In genomic region chr19:566844-567243, GRCh38 we compare ENCODE assay signal across 24 cellular contexts. TPM values are rescaled to one million over a fixed set of nuclear protein-coding genes. Genes with fewer than 3 reads are reported as not detected.
DNase-seq lines count a peak whose midpoint lies in the region; ATAC-seq and TF ChIP-seq lines count a peak whose summit lies in the region.
"Had no signal": no experiment of that assay in that cellular context is flagged by ENCODE, and none has a peak within 500 bp of the region (broad histone marks: within the 10 kb centered on the region; RNA-seq: fewer than 3 reads in every experiment).

No MANE protein-coding gene starts in this region.

- no peak for TF ChIP-seq EP300 in ovary (IDR thresholded peaks at IDR 0.05)
- TF ChIP-seq EP300 in suprapubic skin (IDR thresholded peaks at IDR 0.05): no peak

- H3K9me3 ChIP-seq in left ventricle myocardium inferior (replicated peaks): no peaks in the 10 kb centered on the region
- H3K9me3 ChIP-seq in heart left ventricle: no peaks in the 10 kb centered on the region
- no peaks in the 10 kb centered on the region for H3K9me3 ChIP-seq in right lobe of liver
- no peaks in the 10 kb centered on the region for H3K9me3 ChIP-seq in ovary
- H3K9me3 ChIP-seq in T-helper 17 cell (ENCODE audit: control insufficient read depth, low read length, poor library complexity, severe bottlenecking): no peaks in the 10 kb centered on the region
- H3K9me3 ChIP-seq in suprapubic skin: no peaks in the 10 kb centered on the region
- H3K9me3 ChIP-seq: Peyer's patch had no signal

- WGBS in heart left ventricle, 4 donors: 70 to 76% (median 74%) methylated on average over 16 of the region's 16 CpGs
- 61% methylated on average over 15 of the region's 16 CpGs for WGBS in right lobe of liver (ENCODE audit: insufficient coverage, low coverage, low lambda C conversion rate, missing lambda C conversion rate)
- WGBS in ovary, 3 donors: 26 to 36% (median 30%) methylated on average over 16 of the region's 16 CpGs
- 47% methylated on average over 16 of the region's 16 CpGs for WGBS in suprapubic skin

- DNase-seq in left ventricle myocardium inferior (no peak), heart left ventricle (no peak), right lobe of liver (no peak), ovary (no peak), dorsolateral prefrontal cortex (no peak), NCI-H345 treated with DMSO at 0.1 percent for 48 hours (lab: John Stamatoyannopoulos, UW; ENCODE audit: unreplicated experiment) (no peak), T-helper 17 cell (no peak), suprapubic skin (ENCODE audit: low spot score in 2 of 2) (no peak)
- DNase-seq: activated CD4-positive, alpha-beta T cell treated with anti-CD3 and anti-CD28 coated beads, Interleukin-2, amount 50 U/mL, for 48 hours; amniotic stem cell; cortex of kidney; DMS 273 treated with DMSO at 0.1 percent for 48 hours; GDM1; naive thymus-derived CD4-positive, alpha-beta T cell; NCI-H1694; Peyer's patch; stimulated activated CD4-positive, alpha-beta T cell treated with anti-CD3 and anti-CD28 coated beads, Interleukin-2, amount 100 ng/mL, for 48 hours; stimulated activated naive CD8-positive, alpha-beta T cell treated with anti-CD3 and anti-CD28 coated beads, Interleukin-15, Interleukin-2, amounts not matched to agents 100 U/mL and 50 U/mL, for 24 hours had no signal

- H3K36me3 Mint-ChIP-seq in T-helper 17 cell (ENCODE audit: low read depth): no peaks in the 10 kb centered on the region

- H3K27me3 Mint-ChIP-seq in T-helper 17 cell: no peaks in the 10 kb centered on the region

- H3K4me1 ChIP-seq in left ventricle myocardium inferior (peaks cover 11% of the 10 kb centered on the region), heart left ventricle (peaks cover 0 to 11% (median 9%) of the 10 kb centered on the region in 12 donors), right lobe of liver (peaks cover 0 to 5% (median 0%) of the 10 kb centered on the region in 4 donors), ovary (ENCODE audit: insufficient read depth) (peaks cover 3% of the 10 kb centered on the region), suprapubic skin (peaks cover 12% of the 10 kb centered on the region)

- ATAC-seq in heart left ventricle (no peak), right lobe of liver (no peak), T-helper 17 cell (no peak)
- ATAC-seq: naive thymus-derived CD4-positive, alpha-beta T cell; stimulated activated naive CD8-positive, alpha-beta T cell treated with anti-CD3 and anti-CD28 coated beads, Interleukin-15, Interleukin-2, amounts not matched to agents 100 U/mL and 50 U/mL, for 24 hours; WTC11 had no signal

- intact Hi-C loops in left ventricle myocardium inferior (cut with micrococcal nuclease): no loop called here
- intact Hi-C loops in heart left ventricle (cut with DNase I): no loop called here
- intact Hi-C loops in right lobe of liver (cut with DNase I): no loop called here
- intact Hi-C loops in ovary (cut with DNase I): no loop called here
- intact Hi-C loops in dorsolateral prefrontal cortex (cut with DNase I): no loop called here

- no peak overlapping the region for H3K4me3 Mint-ChIP-seq in T-helper 17 cell
- H3K4me3 Mint-ChIP-seq: T-helper 2 cell treated with Interferon-gamma antibody and Interleukin-4, amounts not matched to agents 5 μg/mL and 100 μg/mL, for 36 hours; WTC11 had no signal

- H3K4me3 ChIP-seq in left ventricle myocardium inferior (no peak overlapping the region), heart left ventricle (peak overlapping the region in 2 of 12 donors; percentile 2 to 36), right lobe of liver (no peak overlapping the region), ovary (peak overlapping the region; percentile 23), dorsolateral prefrontal cortex (peak overlapping the region in 1 of 59 donors; percentile 5), suprapubic skin (no peak overlapping the region)
- H3K4me3 ChIP-seq: BLaER1, Peyer's patch, skin epidermis had no signal

- TF ChIP-seq CTCF in left ventricle myocardium inferior (IDR thresholded peaks at IDR 0.05; ENCODE audit: borderline replicate concordance) (no peak), heart left ventricle (IDR thresholded peaks at IDR 0.05) (no peak), right lobe of liver (IDR thresholded peaks at IDR 0.05) (no peak), ovary (IDR thresholded peaks at IDR 0.05) (no peak), dorsolateral prefrontal cortex (IDR thresholded peaks at IDR 0.05 in 54 of 56, conservative IDR thresholded peaks at IDR 0.05 in 2 of 56; ENCODE audit: low read depth in 1 of 56, partially characterized antibody in 56 of 56) (no peak), suprapubic skin (IDR thresholded peaks at IDR 0.05) (no peak)

- H3K4me1 Mint-ChIP-seq in T-helper 17 cell: peaks cover 8% of the 10 kb centered on the region

- H3K36me3 ChIP-seq in left ventricle myocardium inferior: no peaks in the 10 kb centered on the region
- H3K36me3 ChIP-seq in heart left ventricle: no peaks in the 10 kb centered on the region
- no peaks in the 10 kb centered on the region for H3K36me3 ChIP-seq in right lobe of liver
- H3K36me3 ChIP-seq in ovary: no peaks in the 10 kb centered on the region
- no peaks in the 10 kb centered on the region for H3K36me3 ChIP-seq in suprapubic skin
- H3K36me3 ChIP-seq: Peyer's patch had no signal

- no peak for TF ChIP-seq POLR2A in heart left ventricle (IDR thresholded peaks at IDR 0.05)
- TF ChIP-seq POLR2A in right lobe of liver (IDR thresholded peaks at IDR 0.05): no peak
- TF ChIP-seq POLR2A in ovary (IDR thresholded peaks at IDR 0.05): no peak
- TF ChIP-seq POLR2A in suprapubic skin (IDR thresholded peaks at IDR 0.05): no peak

- H3K27ac Mint-ChIP-seq in T-helper 17 cell: no peak overlapping the region
- H3K27ac Mint-ChIP-seq: T-helper 2 cell treated with Interferon-gamma antibody and Interleukin-4, amounts not matched to agents 5 μg/mL and 100 μg/mL, for 36 hours; WTC11 had no signal

- H3K27ac ChIP-seq in left ventricle myocardium inferior (replicated peaks) (peak overlapping the region; percentile 55), heart left ventricle (peak overlapping the region in 4 of 12 donors; percentile 22 to 86 (median 42)), right lobe of liver (peak overlapping the region; percentile 15 to 54 (median 18)), ovary (peak overlapping the region; percentile 53 to 74), dorsolateral prefrontal cortex (peak overlapping the region in 1 of 59 donors; percentile 43), suprapubic skin (no peak overlapping the region)
- H3K27ac ChIP-seq: BLaER1 had no signal

- no peaks in the 10 kb centered on the region for H3K27me3 ChIP-seq in left ventricle myocardium inferior (ENCODE audit: low read depth)
- H3K27me3 ChIP-seq in heart left ventricle: no peaks in the 10 kb centered on the region
- no peaks in the 10 kb centered on the region for H3K27me3 ChIP-seq in right lobe of liver
- H3K27me3 ChIP-seq in ovary: no peaks in the 10 kb centered on the region
- peaks cover 0 to 4% (median 0%) of the 10 kb centered on the region in 45 donors for H3K27me3 ChIP-seq in dorsolateral prefrontal cortex
- no peaks in the 10 kb centered on the region for H3K27me3 ChIP-seq in suprapubic skin
- H3K27me3 ChIP-seq: BLaER1, Peyer's patch had no signal

RNA-seq across cellular contexts. Expression of gene BSG, which starts 5.6 kb away (rescaled TPM):
- 1,533 TPM for total RNA-seq in left ventricle myocardium inferior
- 1,000 to 10,000 TPM; 1,160 to 2,590 (median 1,462) TPM for total RNA-seq in heart left ventricle
- polyA plus RNA-seq in heart left ventricle: 1,000 to 10,000 TPM in 1 of 2 donors, 100 to 1,000 TPM in 1; 727 to 2,989 TPM
- total RNA-seq in right lobe of liver: 100 to 1,000 TPM in 4 of 6 experiments, 10 to 100 TPM in 2; 88.6 to 369 (median 124) TPM
- total RNA-seq in ovary: 100 to 1,000 TPM; 225 to 484 (median 324) TPM
- polyA plus RNA-seq in ovary: 100 to 1,000 TPM; 111 to 290 TPM
- total RNA-seq in dorsolateral prefrontal cortex: 100 to 1,000 TPM; 350 to 867 (median 549) TPM
- 100 to 1,000 TPM; 152 to 165 TPM for total RNA-seq in T-helper 17 cell
- total RNA-seq in suprapubic skin: 100 to 1,000 TPM; 265 to 314 (median 285) TPM

RNA-seq across cellular contexts. Expression of gene HCN2, which starts 22.8 kb away (rescaled TPM):
- total RNA-seq in left ventricle myocardium inferior: 21.9 TPM
- total RNA-seq in heart left ventricle: 10 to 100 TPM in 7 of 9 donors, 1 to 10 TPM in 2; 4.1 to 27.4 (median 15.4) TPM
- 10 to 100 TPM in 1 of 2 donors, 1 to 10 TPM in 1; 4.8 to 22.4 TPM for polyA plus RNA-seq in heart left ventricle
- total RNA-seq in right lobe of liver: under 1 TPM in 5 of 6 experiments, not detected in 1; 0.05 to 0.27 (median 0.09) TPM
- under 1 TPM in 3 of 7 donors, not detected in 4; 0.07 to 0.23 (median 0.10) TPM for total RNA-seq in ovary
- under 1 TPM in 1 of 2 donors, not detected in 1; 0.13 TPM for polyA plus RNA-seq in ovary
- 100 to 1,000 TPM in 109 of 120 experiments, 10 to 100 TPM in 11; 76.8 to 199 (median 123) TPM for total RNA-seq in dorsolateral prefrontal cortex
- total RNA-seq in T-helper 17 cell: 1 to 10 TPM; 1.1 to 3.0 TPM
- 1 to 10 TPM in 1 of 4 donors, under 1 TPM in 3; 0.11 to 1.7 (median 0.81) TPM for total RNA-seq in suprapubic skin
- total RNA-seq: Peyer's patch, ureter had no signal
- polyA plus RNA-seq: naive thymus-derived CD4-positive, alpha-beta T cell had no signal

RNA-seq across cellular contexts. Expression of gene GZMM, which starts 23.0 kb away (rescaled TPM):
- total RNA-seq in left ventricle myocardium inferior: not detected
- 1 to 10 TPM in 2 of 9 donors, under 1 TPM in 2, not detected in 5; 0.40 to 3.0 (median 0.87) TPM for total RNA-seq in heart left ventricle
- under 1 TPM; 0.12 to 0.34 TPM for polyA plus RNA-seq in heart left ventricle
- total RNA-seq in right lobe of liver: under 1 TPM in 3 of 6 experiments, not detected in 3; 0.59 to 0.95 (median 0.74) TPM
- total RNA-seq in ovary: 1 to 10 TPM in 1 of 7 donors, under 1 TPM in 5, not detected in 1; 0.31 to 1.7 (median 0.56) TPM
- polyA plus RNA-seq in ovary: under 1 TPM in 1 of 2 donors, not detected in 1; 0.48 TPM
- total RNA-seq in dorsolateral prefrontal cortex: 1 to 10 TPM in 36 of 120 experiments, under 1 TPM in 46, not detected in 38; 0.43 to 5.3 (median 0.94) TPM
- total RNA-seq in T-helper 17 cell: 10 to 100 TPM; 43.8 to 45.6 TPM
- total RNA-seq in suprapubic skin: under 1 TPM in 1 of 4 donors, not detected in 3; 0.97 TPM
- total RNA-seq: bronchial epithelial cell had no signal

RNA-seq across cellular contexts. Expression of gene CDC34, which starts 35.3 kb away (rescaled TPM):
- total RNA-seq in left ventricle myocardium inferior: 96.5 TPM
- total RNA-seq in heart left ventricle: 100 to 1,000 TPM in 3 of 9 donors, 10 to 100 TPM in 6; 61.9 to 200 (median 84.6) TPM
- polyA plus RNA-seq in heart left ventricle: 100 to 1,000 TPM; 122 to 148 TPM
- 10 to 100 TPM; 44.8 to 81.8 (median 49.5) TPM for total RNA-seq in right lobe of liver
- total RNA-seq in ovary: 10 to 100 TPM; 45.6 to 78.9 (median 56.1) TPM
- 10 to 100 TPM; 13.2 to 59.7 TPM for polyA plus RNA-seq in ovary
- total RNA-seq in dorsolateral prefrontal cortex: 10 to 100 TPM; 53.7 to 98.3 (median 68.0) TPM
- total RNA-seq in T-helper 17 cell: 10 to 100 TPM; 36.2 to 42.0 TPM
- total RNA-seq in suprapubic skin: 10 to 100 TPM; 48.3 to 90.3 (median 72.9) TPM

RNA-seq across cellular contexts. Expression of gene TPGS1, which starts 59.5 kb away (rescaled TPM):
- total RNA-seq in left ventricle myocardium inferior (11.2 TPM), heart left ventricle (10 to 100 TPM in 8 of 9 donors, 1 to 10 TPM in 1; 5.7 to 39.3 (median 11.3) TPM), right lobe of liver (10 to 100 TPM in 3 of 6 experiments, 1 to 10 TPM in 3; 8.2 to 42.2 (median 10.3) TPM), ovary (10 to 100 TPM; 18.6 to 93.3 (median 27.4) TPM), dorsolateral prefrontal cortex (10 to 100 TPM; 13.7 to 35.3 (median 21.6) TPM), T-helper 17 cell (10 to 100 TPM; 24.3 to 24.8 TPM), suprapubic skin (10 to 100 TPM; 10.8 to 23.3 (median 20.9) TPM)
- polyA plus RNA-seq in heart left ventricle (10 to 100 TPM; 18.3 to 18.6 TPM), ovary (10 to 100 TPM in 1 of 2 donors, under 1 TPM in 1; 0.12 to 24.7 TPM)

Comparison
In these comparisons a context has a peak if more than half of its experiments do, and no peak if none do; other contexts are left out.
1. RNA of gene GZMM, which starts 23.0 kb away (total RNA-seq): 43.8 to 45.6 TPM in T-helper 17 cell; 0.43 to 5.3 TPM in dorsolateral prefrontal cortex, 0.59 to 0.95 TPM in right lobe of liver, 0.31 to 1.7 TPM in ovary, 0.97 TPM in suprapubic skin, 0.40 to 3.0 TPM in heart left ventricle and not detected in left ventricle myocardium inferior (single experiment); every median in the first group is over 4 times any median in the second.